1 cellular context compared by ENCODE assay signal in genomic region chr11:64355078-64355940, GRCh38.
TF ChIP-seq lines count a peak whose summit lies in the region.

No MANE protein-coding gene starts in this region.

TF ChIP-seq in HepG2, 621 proteins besides CTCF, POLR2A, EP300 and RAD21 (continued from another document and continues in another):
- TF ChIP-seq ZNF704 (CRISPR knock-in tag; IDR thresholded peaks at IDR 0.05; ENCODE audit: borderline replicate concordance) (no peak), KDM1A (CRISPR knock-in tag; IDR thresholded peaks at IDR 0.05) (no peak), ATM (IDR thresholded peaks at IDR 0.05; ENCODE audit: borderline replicate concordance) (no peak), ZNF749 (CRISPR knock-in tag; IDR thresholded peaks at IDR 0.05; ENCODE audit: borderline replicate concordance) (no peak), DMTF1 (CRISPR knock-in tag; IDR thresholded peaks at IDR 0.05) (no peak), ZSCAN22 (CRISPR knock-in tag; IDR thresholded peaks at IDR 0.05) (no peak), AHR (CRISPR knock-in tag; IDR thresholded peaks at IDR 0.05) (0 out of 2 replicates have a peak, but pooled peaks have one; percentile 66), FOXC1 (CRISPR knock-in tag; IDR thresholded peaks at IDR 0.05; ENCODE audit: borderline replicate concordance) (0 out of 2 replicates have a peak, but pooled peaks have one; percentile 24), DMAP1 (CRISPR knock-in tag; IDR thresholded peaks at IDR 0.05) (no peak), ELF3 (CRISPR knock-in tag; IDR thresholded peaks at IDR 0.05) (peak; percentile 86), NR2F1 (CRISPR knock-in tag; IDR thresholded peaks at IDR 0.05) (peak; percentile 19 to 44; a peak in 1 of 4 replicates), SP5 (CRISPR knock-in tag; IDR thresholded peaks at IDR 0.05; ENCODE audit: borderline replicate concordance, low read depth) (no peak), DDIT3 (CRISPR knock-in tag; IDR thresholded peaks at IDR 0.05) (no peak), THAP8 (CRISPR knock-in tag; IDR thresholded peaks at IDR 0.05; ENCODE audit: borderline replicate concordance) (no peak), PATZ1 (CRISPR knock-in tag; IDR thresholded peaks at IDR 0.05) (peak; percentile 84), SP4 (CRISPR knock-in tag; IDR thresholded peaks at IDR 0.05) (peak; percentile 42; the same call in 1 of the 2 replicates), ZBTB38 (CRISPR knock-in tag; IDR thresholded peaks at IDR 0.05) (no peak; the same call in 1 of the 2 replicates), TEAD3 (CRISPR knock-in tag; optimal IDR thresholded peaks at IDR 0.05; ENCODE audit: borderline replicate concordance) (no peak), NR2F6 (IDR thresholded peaks at IDR 0.05) (peak; percentile 72), NR2F6 (CRISPR knock-in tag; IDR thresholded peaks at IDR 0.05) (peak; percentile 77), THAP7 (CRISPR knock-in tag; IDR thresholded peaks at IDR 0.05) (no peak), REL (CRISPR knock-in tag; conservative IDR thresholded peaks at IDR 0.05) (no peak), ZSCAN20 (CRISPR knock-in tag; IDR thresholded peaks at IDR 0.05; ENCODE audit: borderline replicate concordance) (no peak), ZFAT (CRISPR knock-in tag; conservative IDR thresholded peaks at IDR 0.05) (no peak), CERS6 (CRISPR knock-in tag; IDR thresholded peaks at IDR 0.05) (no peak), SMARCC2 (IDR thresholded peaks at IDR 0.05) (no peak), RFX3 (CRISPR knock-in tag; IDR thresholded peaks at IDR 0.05) (no peak; the same call in 1 of the 2 replicates), SAP130 (CRISPR knock-in tag; IDR thresholded peaks at IDR 0.05; ENCODE audit: low read depth) (peak; percentile 82), ZFY (CRISPR knock-in tag; IDR thresholded peaks at IDR 0.05) (peak; percentile 45; the same call in 1 of the 2 replicates), ZNF691 (CRISPR knock-in tag; IDR thresholded peaks at IDR 0.05; ENCODE audit: borderline replicate concordance, low read depth) (0 out of 2 replicates have a peak, but pooled peaks have one; percentile 39), TRIM24 (CRISPR knock-in tag; IDR thresholded peaks at IDR 0.05) (no peak), ZIK1 (CRISPR knock-in tag; IDR thresholded peaks at IDR 0.05; ENCODE audit: borderline replicate concordance, low read depth) (peak; percentile 40; the same call in 1 of the 2 replicates), NR3C1 (CRISPR knock-in tag; IDR thresholded peaks at IDR 0.05) (no peak), HIVEP1 (CRISPR knock-in tag; IDR thresholded peaks at IDR 0.05) (peak; percentile 93), CHD2 (IDR thresholded peaks at IDR 0.05; ENCODE audit: low read depth, low read length) (no peak), POLR2AphosphoS2 (IDR thresholded peaks at IDR 0.05; ENCODE audit: low read depth, low read length) (no peak), TFDP1 (CRISPR knock-in tag; IDR thresholded peaks at IDR 0.05; ENCODE audit: borderline replicate concordance) (no peak), HNRNPUL1 (IDR thresholded peaks at IDR 0.05; ENCODE audit: low read depth, low read length) (no peak), BATF2 (CRISPR knock-in tag; IDR thresholded peaks at IDR 0.05) (no peak), ZMYM2 (CRISPR knock-in tag; IDR thresholded peaks at IDR 0.05) (no peak), STAG1 (CRISPR knock-in tag; IDR thresholded peaks at IDR 0.05) (peak; percentile 73), MIXL1 (CRISPR knock-in tag; IDR thresholded peaks at IDR 0.05) (0 out of 2 replicates have a peak, but pooled peaks have one; percentile 53), FOSL2 (CRISPR knock-in tag; IDR thresholded peaks at IDR 0.05) (peak; percentile 96), ZNF724P (CRISPR knock-in tag; IDR thresholded peaks at IDR 0.05; ENCODE audit: borderline replicate concordance) (peak; percentile 40; the same call in 1 of the 2 replicates), CBX2 (IDR thresholded peaks at IDR 0.05; ENCODE audit: low read depth, low read length) (no peak), CBX2 (CRISPR knock-in tag; IDR thresholded peaks at IDR 0.05; ENCODE audit: low read depth) (no peak), SCMH1 (CRISPR knock-in tag; IDR thresholded peaks at IDR 0.05; ENCODE audit: borderline replicate concordance) (no peak), ZNF703 (CRISPR knock-in tag; IDR thresholded peaks at IDR 0.05; ENCODE audit: borderline replicate concordance) (no peak), ATF7-NPFF (CRISPR knock-in tag; IDR thresholded peaks at IDR 0.05; ENCODE audit: low read depth) (no peak), ZNF589 (CRISPR knock-in tag; conservative IDR thresholded peaks at IDR 0.05) (peak; percentile 61; the same call in 1 of the 2 replicates), DNMT3B (CRISPR knock-in tag; conservative IDR thresholded peaks at IDR 0.05) (no peak), ZNF512 (CRISPR knock-in tag; IDR thresholded peaks at IDR 0.05) (no peak), EZH2 (conservative IDR thresholded peaks at IDR 0.05; ENCODE audit: low read depth, low read length) (no peak), MATR3 (CRISPR knock-in tag; IDR thresholded peaks at IDR 0.05) (no peak), RCOR2 (CRISPR knock-in tag; IDR thresholded peaks at IDR 0.05) (peak; percentile 25; the same call in 1 of the 2 replicates), ZFP36L2 (CRISPR knock-in tag; IDR thresholded peaks at IDR 0.05) (0 out of 2 replicates have a peak, but pooled peaks have one; percentile 23), ZNF563 (CRISPR knock-in tag; IDR thresholded peaks at IDR 0.05) (peak; percentile 58; the same call in 1 of the 2 replicates), PBX2 (CRISPR knock-in tag; IDR thresholded peaks at IDR 0.05) (no peak)
